ENCODE assay signal across 16 cellular contexts in the genomic region with DNA sequence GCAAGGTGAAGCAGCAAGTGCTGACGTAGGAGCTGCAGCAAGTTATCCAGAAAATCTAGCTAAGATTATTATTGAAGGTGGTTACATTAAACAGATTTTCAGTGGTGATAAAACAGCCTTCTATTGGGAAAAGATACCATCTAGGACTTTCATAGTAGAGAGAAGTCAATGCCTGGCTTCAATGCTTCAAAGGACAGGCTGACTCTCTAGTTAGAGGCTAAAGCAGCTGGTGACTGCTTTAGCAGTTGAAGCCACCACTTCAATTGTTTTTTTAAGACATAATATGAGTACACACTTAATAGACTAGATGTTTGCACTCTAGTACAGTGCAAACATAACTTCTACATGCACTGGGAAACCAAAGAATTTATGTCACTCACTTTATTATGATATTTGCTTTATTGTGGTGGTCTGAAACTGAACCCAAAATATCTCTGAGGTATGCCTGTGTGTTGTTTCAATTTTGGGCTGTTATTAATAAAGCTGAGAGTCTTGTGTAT.
A peak's percentile ranks its signal among the peaks of the same experiment; 100 is the strongest.
DNase-seq lines count a peak whose midpoint lies in the region; ATAC-seq, FAIRE-seq and TF ChIP-seq lines count a peak whose summit lies in the region.
"Had no signal": no experiment of that assay in that cellular context is flagged by ENCODE, and none has a peak within 500 bp of the region (broad histone marks: within the 10 kb centered on the region; RNA-seq: fewer than 3 reads in every experiment).

No MANE protein-coding gene starts in this region.

- no peak overlapping the region for H2BK5ac ChIP-seq in H1 (ENCODE audit: low read depth, low read length)

- H3K27ac Mint-ChIP-seq in Calu3 (ENCODE audit: unreplicated experiment): no peak overlapping the region
- H3K27ac Mint-ChIP-seq: CD4-positive, CD25-positive, alpha-beta regulatory T cell had no signal

- H3K18ac ChIP-seq in H1 (ENCODE audit: extremely low read depth, low read length): no peak overlapping the region

- no peak overlapping the region for H3K4me3 ChIP-seq in H1 (ENCODE audit: extremely low read depth in 1 of 4, insufficient read depth in 2 of 4, low read depth in 3 of 4, low read length in 4 of 4)

- no peaks in the 10 kb centered on the region for H3K36me3 Mint-ChIP-seq in Calu3 (ENCODE audit: insufficient read depth, unreplicated experiment)
- H3K36me3 Mint-ChIP-seq: CD4-positive, CD25-positive, alpha-beta regulatory T cell had no signal

- H3K9me3 Mint-ChIP-seq in Calu3 (ENCODE audit: low read depth, unreplicated experiment): no peaks in the 10 kb centered on the region

- H4K20me1 ChIP-seq in H1 (replicated peaks in 1 of 2; ENCODE audit: control insufficient read depth in 1 of 2, insufficient read depth in 2 of 2, low read length in 2 of 2): no peaks in the 10 kb centered on the region

- no peak overlapping the region for H2AK5ac ChIP-seq in H1 (ENCODE audit: low read depth, low read length)

- CTCF ChIA-PET in H1 (lab: Charles Lee; ENCODE audit: partially characterized antibody): no interaction called here
- CTCF ChIA-PET in Calu3 (lab: Charles Lee): no interaction called here

- TF ChIP-seq EP300 in H1 (IDR thresholded peaks at IDR 0.05; ENCODE audit: borderline replicate concordance in 1 of 2, low read depth in 2 of 2, low read length in 2 of 2): no peak

- intact Hi-C loops in Calu3 (cut with micrococcal nuclease; ENCODE audit: unreplicated experiment): no loop called here

- TF ChIP-seq RAD21 in H1 (IDR thresholded peaks at IDR 0.05 in 1 of 2, conservative IDR thresholded peaks at IDR 0.05 in 1 of 2; ENCODE audit: low read depth in 2 of 2, low read length in 2 of 2): no peak

- H4K91ac ChIP-seq in H1 (replicated peaks; ENCODE audit: insufficient read length, low read length): no peak overlapping the region

- H3K4me3 Mint-ChIP-seq in Calu3 (ENCODE audit: low read depth, unreplicated experiment): no peak overlapping the region
- H3K4me3 Mint-ChIP-seq: CD4-positive, CD25-positive, alpha-beta regulatory T cell had no signal

- no peak overlapping the region for H3K23ac ChIP-seq in H1 (ENCODE audit: insufficient read length)

- WGBS in H1 (ENCODE audit: extremely low coverage in 1 of 2, insufficient coverage in 1 of 2, insufficient read length in 1 of 2, insufficient replicate concordance in 2 of 2, low coverage in 1 of 2, low lambda C conversion rate in 2 of 2, missing lambda C conversion rate in 1 of 2), 2 experiments: 94% methylated on average over 1 of the region's 1 CpG; no CpG with 5 or more reads in 1 of the 2 experiments

- POLR2A ChIA-PET in H1 (lab: Charles Lee; ENCODE audit: partially characterized antibody): no interaction called here

- peak; percentile 13 for FAIRE-seq in H1 (lab: Jason Lieb, UNC)
- FAIRE-seq: HepG2 had no signal

- H3K27me3 ChIP-seq in H1 (replicated peaks in 1 of 4; ENCODE audit: control insufficient read depth in 3 of 4, extremely low read depth in 1 of 4, insufficient read depth in 3 of 4, low read length in 3 of 4): no peaks in the 10 kb centered on the region

- H2BK120ac ChIP-seq in H1 (replicated peaks; ENCODE audit: low read depth, low read length): no peak overlapping the region

- H4K5ac ChIP-seq in H1 (ENCODE audit: insufficient read length, low read depth, low read length): no peak overlapping the region

- no peak overlapping the region for H2AFZ ChIP-seq in H1 (ENCODE audit: low read length)

- no TSS peak for BruUV-seq in Calu3 (replicated peaks; lab: Mats Ljungman, UMichigan)

- H3K4me1 Mint-ChIP-seq in Calu3 (ENCODE audit: low read depth, unreplicated experiment): no peaks in the 10 kb centered on the region
- H3K4me1 Mint-ChIP-seq: CD4-positive, CD25-positive, alpha-beta regulatory T cell had no signal

- TF ChIP-seq CTCF in H1 (IDR thresholded peaks at IDR 0.05; ENCODE audit: control extremely low read depth in 1 of 3, insufficient read depth in 1 of 3, low read depth in 1 of 3, low read length in 3 of 3) (no peak), Calu3 (IDR thresholded peaks at IDR 0.05; ENCODE audit: unreplicated experiment) (no peak)

- no peak for TF ChIP-seq POLR2A in H1 (IDR thresholded peaks at IDR 0.05; ENCODE audit: control extremely low read depth in 1 of 2, low read depth in 2 of 2, low read length in 2 of 2)

- DNase-seq in NCI-H2029 (lab: John Stamatoyannopoulos, UW) (peak; percentile 3), NCI-H2029 treated with DMSO at 0.1 percent for 48 hours (lab: John Stamatoyannopoulos, UW) (no peak), DMS79 treated with DMSO at 0.1 percent for 48 hours (lab: John Stamatoyannopoulos, UW) (peak; percentile 65), NCI-H510A (lab: John Stamatoyannopoulos, UW) (peak; percentile 63), H1 (ENCODE audit: low read depth in 1 of 2, low spot score in 2 of 2) (no peak), Calu3 (no peak)
- DNase-seq: CD4-positive, CD25-positive, alpha-beta regulatory T cell; GOT3; MM.1S; NCI-H1436 treated with DMSO at 0.1 percent for 48 hours; NCI-H748 treated with DMSO at 0.1 percent for 48 hours; SK-N-SH; T-helper 1 cell had no signal

- H3K27ac ChIP-seq in H1 (ENCODE audit: low read depth, low read length): no peak overlapping the region

- no peak overlapping the region for H3K4me2 ChIP-seq in H1 (ENCODE audit: insufficient read depth in 1 of 2, low read depth in 2 of 2, low read length in 2 of 2)
- H3K4me2 ChIP-seq: SK-N-SH had no signal

- H2BK20ac ChIP-seq in H1 (ENCODE audit: low read length): no peak overlapping the region

- H2BK15ac ChIP-seq in H1 (ENCODE audit: low read length): no peak overlapping the region

- H4K8ac ChIP-seq in H1 (ENCODE audit: extremely low read depth, insufficient read depth, low read length): no peak overlapping the region

- no peak overlapping the region for H3K14ac ChIP-seq in H1 (ENCODE audit: insufficient read length)

- H3K79me1 ChIP-seq in H1 (ENCODE audit: low read depth, low read length): no peaks in the 10 kb centered on the region

- no peaks in the 10 kb centered on the region for H3K9me3 ChIP-seq in H1 (ENCODE audit: insufficient read depth in 2 of 2, low read depth in 1 of 2, low read length in 1 of 2)
- H3K9me3 ChIP-seq: SK-N-SH had no signal

- H3K27me3 Mint-ChIP-seq in Calu3 (ENCODE audit: unreplicated experiment): no peaks in the 10 kb centered on the region
- H3K27me3 Mint-ChIP-seq: CD4-positive, CD25-positive, alpha-beta regulatory T cell had no signal

- no peaks in the 10 kb centered on the region for H3K23me2 ChIP-seq in H1 (ENCODE audit: low read depth, low read length)

- no peaks in the 10 kb centered on the region for H3K36me3 ChIP-seq in H1 (ENCODE audit: control insufficient read depth in 2 of 4, insufficient read depth in 4 of 4, low read length in 3 of 4)

- H3K9ac ChIP-seq in H1 (replicated peaks in 1 of 4; ENCODE audit: extremely low read depth in 1 of 4, low read depth in 3 of 4, low read length in 3 of 4): no peak overlapping the region
- H3K9ac ChIP-seq: SK-N-SH had no signal

- no peaks in the 10 kb centered on the region for H3K4me1 ChIP-seq in H1 (replicated peaks in 1 of 4; ENCODE audit: control insufficient read depth in 3 of 4, insufficient read depth in 4 of 4, low read length in 3 of 4)

- no peaks in the 10 kb centered on the region for H3K79me2 ChIP-seq in H1 (ENCODE audit: control insufficient read depth in 1 of 2, insufficient read depth in 2 of 2, low read length in 2 of 2)

- H2BK12ac ChIP-seq in H1 (ENCODE audit: low read depth, low read length): no peak overlapping the region

- ATAC-seq in HG02938 (IDR thresholded peaks at IDR 0.05; ENCODE audit: unreplicated experiment) (no peak), HG02973 (IDR thresholded peaks at IDR 0.05; ENCODE audit: unreplicated experiment) (no peak)
- ATAC-seq: HepG2 had no signal

- H3K4ac ChIP-seq in H1 (replicated peaks; ENCODE audit: insufficient read length, low read depth, low read length): no peak overlapping the region

- no peak overlapping the region for H3K56ac ChIP-seq in H1 (replicated peaks; ENCODE audit: insufficient read length, low read depth, low read length)

TF ChIP-seq in H1, 55 proteins besides CTCF, POLR2A, EP300 and RAD21:
- TF ChIP-seq HDAC6 (IDR thresholded peaks at IDR 0.05; ENCODE audit: low read depth, low read length) (no peak), CBX5 (IDR thresholded peaks at IDR 0.05; ENCODE audit: low read depth, low read length) (no peak), SRF (IDR thresholded peaks at IDR 0.05; ENCODE audit: low read depth, low read length) (no peak), YY1 (IDR thresholded peaks at IDR 0.05; ENCODE audit: low read depth, low read length) (no peak), MAX (IDR thresholded peaks at IDR 0.05) (no peak), SIN3A (conservative IDR thresholded peaks at IDR 0.05 in 1 of 2, IDR thresholded peaks at IDR 0.05 in 1 of 2; ENCODE audit: low read depth in 1 of 2, low read length in 2 of 2) (no peak), TAF7 (optimal IDR thresholded peaks at IDR 0.05; ENCODE audit: borderline replicate concordance, low read depth, low read length) (no peak), TBP (IDR thresholded peaks at IDR 0.05; ENCODE audit: low read depth, low read length) (no peak), FOSL1 (IDR thresholded peaks at IDR 0.05; ENCODE audit: insufficient read depth, low read depth, low read length) (no peak), SAP30 (IDR thresholded peaks at IDR 0.05; ENCODE audit: insufficient read depth, insufficient replicate concordance, low read length) (no peak)
- TF ChIP-seq, protein P1, sequence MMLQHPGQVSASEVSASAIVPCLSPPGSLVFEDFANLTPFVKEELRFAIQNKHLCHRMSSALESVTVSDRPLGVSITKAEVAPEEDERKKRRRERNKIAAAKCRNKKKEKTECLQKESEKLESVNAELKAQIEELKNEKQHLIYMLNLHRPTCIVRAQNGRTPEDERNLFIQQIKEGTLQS (IDR thresholded peaks at IDR 0.05; ENCODE audit: insufficient read depth, low read depth, low read length): no peak

Comparison
In these comparisons a context has a peak if more than half of its experiments do, and no peak if none do; other contexts are left out.
1. DNase-seq: peak in NCI-H2029 (single experiment), DMS79 treated with DMSO at 0.1 percent for 48 hours (single experiment) and NCI-H510A (single experiment); none in NCI-H2029 treated with DMSO at 0.1 percent for 48 hours (single experiment), H1 (0 of 2) and Calu3 (single experiment).